30 cellular contexts compared by ENCODE assay signal in genomic region chr4:71025654-71026053, GRCh38. TPM values are rescaled to one million over a fixed set of nuclear protein-coding genes. Genes with fewer than 3 reads are reported as not detected.
DNase-seq lines count a peak whose midpoint lies in the region; ATAC-seq, FAIRE-seq and TF ChIP-seq lines count a peak whose summit lies in the region.
"Had no signal": no experiment of that assay in that cellular context is flagged by ENCODE, and none has a peak within 500 bp of the region (broad histone marks: within the 10 kb centered on the region; RNA-seq: fewer than 3 reads in every experiment).

No MANE protein-coding gene starts in this region.

- FAIRE-seq in endothelial cell of umbilical vein (lab: Jason Lieb, UNC) = no peak
- FAIRE-seq: GM12891 had no signal

- WGBS in heart right ventricle, 2 donors = 69 to 73% methylated on average over 3 of the region's 3 CpGs

- H3K4me3 ChIP-seq in SK-N-MC (0 out of 2 replicates have a peak overlapping the region, but pooled peaks have one; percentile 2), endothelial cell of umbilical vein (replicated peaks in 1 of 3; ENCODE audit: insufficient read depth in 1 of 3, low read depth in 1 of 3, low read length in 3 of 3) (no peak overlapping the region), heart right ventricle (no peak overlapping the region)
- H3K4me3 ChIP-seq: body of pancreas, gastroesophageal sphincter, hepatocyte, lung, smooth muscle cell, suprapubic skin, upper lobe of right lung had no signal

- dilution Hi-C loops in endothelial cell of umbilical vein (cut with MboI; ENCODE audit: extremely low pct_ligation_motif_present, low sequenced_read_pairs) = no loop called here

- H3K9me3 ChIP-seq in SK-N-MC (ENCODE audit: low read depth, low read length) (no peaks in the 10 kb centered on the region), endothelial cell of umbilical vein (replicated peaks; ENCODE audit: control insufficient read depth, insufficient read depth, low read length) (no peaks in the 10 kb centered on the region), heart right ventricle (no peaks in the 10 kb centered on the region)
- H3K9me3 ChIP-seq: body of pancreas, gastroesophageal sphincter, suprapubic skin, upper lobe of right lung had no signal

- H3K36me3 Mint-ChIP-seq in activated naive CD8-positive, alpha-beta T cell treated with anti-CD3 and anti-CD28 coated beads for 36 hours = peaks cover 30% of the 10 kb centered on the region
- H3K36me3 Mint-ChIP-seq in activated naive CD8-positive, alpha-beta T cell treated with anti-CD3 and anti-CD28 coated beads, Interleukin-2, amount 50 U/mL, for 24 hours (ENCODE audit: low read depth) = peaks cover 38% of the 10 kb centered on the region

- H4K20me1 ChIP-seq in endothelial cell of umbilical vein (replicated peaks; ENCODE audit: control insufficient read depth, extremely low read depth, insufficient read depth, low read length) = no peaks in the 10 kb centered on the region

- no peak for TF ChIP-seq CTCF in endothelial cell of umbilical vein (IDR thresholded peaks at IDR 0.05; ENCODE audit: extremely low read depth in 1 of 2, insufficient read depth in 1 of 2, low read depth in 1 of 2, low read length in 2 of 2)
- no peak for TF ChIP-seq CTCF in heart right ventricle (IDR thresholded peaks at IDR 0.05)

- POLR2A ChIA-PET in endothelial cell of umbilical vein (lab: Charles Lee) = no interaction called here

- peak overlapping the region; percentile 19 for H3K27ac Mint-ChIP-seq in activated naive CD8-positive, alpha-beta T cell treated with anti-CD3 and anti-CD28 coated beads for 36 hours
- no peak overlapping the region for H3K27ac Mint-ChIP-seq in activated naive CD8-positive, alpha-beta T cell treated with anti-CD3 and anti-CD28 coated beads, Interleukin-2, amount 50 U/mL, for 24 hours
- H3K27ac Mint-ChIP-seq: activated CD4-positive, alpha-beta T cell treated with anti-CD3 and anti-CD28 coated beads, Interleukin-2, amount 10 ng/mL, durations not matched to agents 7 days and 5 days had no signal

- no peak for TF ChIP-seq POLR2A in endothelial cell of umbilical vein (IDR thresholded peaks at IDR 0.05; ENCODE audit: low read depth, low read length)

- no TSS peak for BruUV-seq in endothelial cell of umbilical vein (replicated peaks; lab: Mats Ljungman, UMichigan)

- no peak for ATAC-seq in activated naive CD8-positive, alpha-beta T cell treated with anti-CD3 and anti-CD28 coated beads, Interleukin-2, amount 50 U/mL, for 24 hours
- ATAC-seq in heart right ventricle = no peak
- ATAC-seq: CD8-positive, alpha-beta T cell; gastroesophageal sphincter; Panc1 had no signal

- peaks cover under 1% of the 10 kb centered on the region for H3K79me2 ChIP-seq in endothelial cell of umbilical vein (ENCODE audit: control insufficient read depth, insufficient read depth, low read length)
- H3K79me2 ChIP-seq: hepatocyte, parathyroid adenoma had no signal

- H3K36me3 ChIP-seq in SK-N-MC (ENCODE audit: insufficient read depth, low read length) = peaks cover 63% of the 10 kb centered on the region
- H3K36me3 ChIP-seq in endothelial cell of umbilical vein (ENCODE audit: control insufficient read depth in 2 of 2, extremely low read depth in 1 of 2, insufficient read depth in 2 of 2, low read length in 2 of 2) = peaks cover 0 to 7% of the 10 kb centered on the region in 2 experiments
- peaks cover 0 to 60% (median 0%) of the 10 kb centered on the region in 9 donors for H3K36me3 ChIP-seq in heart right ventricle

- no peaks in the 10 kb centered on the region for H3K27me3 ChIP-seq in endothelial cell of umbilical vein (ENCODE audit: control insufficient read depth in 2 of 2, insufficient read depth in 2 of 2, low read length in 2 of 2)
- H3K27me3 ChIP-seq in heart right ventricle = no peaks in the 10 kb centered on the region
- H3K27me3 ChIP-seq: body of pancreas, gastroesophageal sphincter, hepatocyte, suprapubic skin, upper lobe of right lung had no signal

- H3K9me1 ChIP-seq in endothelial cell of umbilical vein (replicated peaks; ENCODE audit: control insufficient read depth, extremely low read depth, insufficient read depth, low read length) = no peaks in the 10 kb centered on the region

- peak overlapping the region; percentile 46 for H3K4me2 ChIP-seq in endothelial cell of umbilical vein (ENCODE audit: insufficient read depth, low read length)
- H3K4me2 ChIP-seq: hepatocyte, smooth muscle cell had no signal

- no peaks in the 10 kb centered on the region for H3K27me3 Mint-ChIP-seq in activated naive CD8-positive, alpha-beta T cell treated with anti-CD3 and anti-CD28 coated beads for 36 hours
- H3K27me3 Mint-ChIP-seq in activated naive CD8-positive, alpha-beta T cell treated with anti-CD3 and anti-CD28 coated beads, Interleukin-2, amount 50 U/mL, for 24 hours = no peaks in the 10 kb centered on the region
- H3K27me3 Mint-ChIP-seq: activated CD4-positive, alpha-beta T cell treated with anti-CD3 and anti-CD28 coated beads, Interleukin-2, amount 10 ng/mL, durations not matched to agents 7 days and 5 days had no signal

- intact Hi-C loops in endothelial cell of umbilical vein (cut with micrococcal nuclease) = no loop called here
- intact Hi-C loops in heart right ventricle (cut with DNase I) = no loop called here

- no peak for DNase-seq in activated naive CD8-positive, alpha-beta T cell treated with anti-CD3 and anti-CD28 coated beads for 36 hours
- DNase-seq in activated naive CD8-positive, alpha-beta T cell treated with anti-CD3 and anti-CD28 coated beads, Interleukin-2, amount 50 U/mL, for 24 hours = no peak
- DNase-seq in SK-N-MC (ENCODE audit: low read depth, low spot score) = no peak
- DNase-seq in endothelial cell of umbilical vein (ENCODE audit: low read depth, low spot score) = no peak
- no peak for DNase-seq in NCI-H748 treated with DMSO at 0.1 percent for 48 hours (lab: John Stamatoyannopoulos, UW)
- DNase-seq in NAMALWA (ENCODE audit: low spot score) = no peak
- no peak for DNase-seq in NCI-H1436 (lab: John Stamatoyannopoulos, UW)
- no peak for DNase-seq in heart right ventricle
- DNase-seq: activated CD4-positive, alpha-beta T cell treated with anti-CD3 and anti-CD28 coated beads, Interleukin-2, amount 10 ng/mL, durations not matched to agents 7 days and 5 days; activated gamma-delta T cell; activated T-cell treated with anti-CD3 and anti-CD28 coated beads, Interleukin-2, amount 50 U/mL, for 1 hour; AML-193; CD8-positive, alpha-beta T cell; H7; KG1; NCI-H146; NCI-H526 treated with DMSO at 0.1 percent for 48 hours; stimulated activated naive CD4-positive, alpha-beta T cell treated with Interleukin-2 at 50 U/mL for 16 hours; T1000; upper lobe of right lung; WERI-Rb-1 had no signal

- H2AFZ ChIP-seq in endothelial cell of umbilical vein (ENCODE audit: low read depth, low read length) = no peak overlapping the region
- H2AFZ ChIP-seq: hepatocyte, parathyroid adenoma had no signal

- peaks cover 14% of the 10 kb centered on the region for H3K4me1 Mint-ChIP-seq in activated naive CD8-positive, alpha-beta T cell treated with anti-CD3 and anti-CD28 coated beads for 36 hours
- H3K4me1 Mint-ChIP-seq in activated naive CD8-positive, alpha-beta T cell treated with anti-CD3 and anti-CD28 coated beads, Interleukin-2, amount 50 U/mL, for 24 hours = no peaks in the 10 kb centered on the region

- H3K9me3 Mint-ChIP-seq in activated naive CD8-positive, alpha-beta T cell treated with anti-CD3 and anti-CD28 coated beads for 36 hours = no peaks in the 10 kb centered on the region
- H3K9me3 Mint-ChIP-seq in activated naive CD8-positive, alpha-beta T cell treated with anti-CD3 and anti-CD28 coated beads, Interleukin-2, amount 50 U/mL, for 24 hours = no peaks in the 10 kb centered on the region
- H3K9me3 Mint-ChIP-seq: activated CD4-positive, alpha-beta T cell treated with anti-CD3 and anti-CD28 coated beads, Interleukin-2, amount 10 ng/mL, durations not matched to agents 7 days and 5 days; CD8-positive, alpha-beta T cell had no signal

- H3K27ac ChIP-seq in SK-N-MC (peak overlapping the region; percentile 27; the same call in 1 of the 2 replicates), endothelial cell of umbilical vein (ENCODE audit: insufficient read depth, low read depth, low read length) (no peak overlapping the region), heart right ventricle (no peak overlapping the region)
- H3K27ac ChIP-seq: gastroesophageal sphincter, hepatocyte, parathyroid adenoma, suprapubic skin, upper lobe of right lung, WERI-Rb-1 had no signal

- H3K9ac ChIP-seq in SK-N-MC (ENCODE audit: insufficient read length) = no peak overlapping the region
- no peak overlapping the region for H3K9ac ChIP-seq in endothelial cell of umbilical vein (replicated peaks; ENCODE audit: extremely low read depth, insufficient read depth, low read length)
- H3K9ac ChIP-seq: parathyroid adenoma had no signal

- no peak overlapping the region for H3K4me3 Mint-ChIP-seq in activated naive CD8-positive, alpha-beta T cell treated with anti-CD3 and anti-CD28 coated beads for 36 hours
- no peak overlapping the region for H3K4me3 Mint-ChIP-seq in activated naive CD8-positive, alpha-beta T cell treated with anti-CD3 and anti-CD28 coated beads, Interleukin-2, amount 50 U/mL, for 24 hours
- H3K4me3 Mint-ChIP-seq: activated CD4-positive, alpha-beta T cell treated with anti-CD3 and anti-CD28 coated beads, Interleukin-2, amount 10 ng/mL, durations not matched to agents 7 days and 5 days; CD8-positive, alpha-beta T cell had no signal

- H3K4me1 ChIP-seq in endothelial cell of umbilical vein (ENCODE audit: control insufficient read depth, extremely low read depth, insufficient read depth, low read length) (peaks cover 8% of the 10 kb centered on the region), heart right ventricle (peaks cover 0 to 15% (median 9%) of the 10 kb centered on the region in 9 donors)
- H3K4me1 ChIP-seq: parathyroid adenoma had no signal

- CTCF ChIA-PET in endothelial cell of umbilical vein (lab: Charles Lee) = interaction anchor here (1.0 to 5.3 kb wide), 6 partner anchors 17 to 375 kb away, joined by 3 to 76 read pairs (median 4); partner anchors contain the start of genes DCK and MOB1B

TF ChIP-seq in endothelial cell of umbilical vein, 7 proteins besides CTCF, POLR2A, EP300 and RAD21 (continues in another document):
- TF ChIP-seq JUN (IDR thresholded peaks at IDR 0.05; ENCODE audit: borderline replicate concordance, insufficient read depth, insufficient read length, low read depth) (no peak), MYC (IDR thresholded peaks at IDR 0.05; ENCODE audit: low read depth, low read length) (no peak)

RNA-seq across cellular contexts. Expression of gene DCK, which starts 32.2 kb away (rescaled TPM):
- 10 to 100 TPM; 33.4 to 34.3 TPM for total RNA-seq in activated naive CD8-positive, alpha-beta T cell treated with anti-CD3 and anti-CD28 coated beads for 36 hours
- 18.0 and 19.9 TPM in 2 replicates for total RNA-seq in endothelial cell of umbilical vein
- 3.7 and 4.8 TPM in 2 replicates for polyA plus RNA-seq in endothelial cell of umbilical vein
- 6.4 and 6.6 TPM in 2 replicates for polyA plus RNA-seq in endothelial cell of umbilical vein (2011; cell fraction: cytosol; rRNA removed)
- 3.7 and 5.9 TPM in 2 replicates for polyA plus RNA-seq in endothelial cell of umbilical vein (2011; cell fraction: nucleus; rRNA removed)
- 9.8 and 13.9 TPM in 2 replicates for polyA plus RNA-seq in endothelial cell of umbilical vein (2012)
- 2.5 and 2.7 TPM in 2 replicates for polyA minus RNA-seq in endothelial cell of umbilical vein
- 9.3 TPM for polyA minus RNA-seq in endothelial cell of umbilical vein (2011; cell fraction: cytosol; rRNA and poly(A)+ RNA removed)
- 3.8 and 4.3 TPM in 2 replicates for polyA minus RNA-seq in endothelial cell of umbilical vein (2011; cell fraction: nucleus; rRNA and poly(A)+ RNA removed)
- total RNA-seq in heart right ventricle = 1 to 10 TPM; 4.7 to 9.3 (median 6.5) TPM
- 1 to 10 TPM; 2.5 to 4.7 TPM for polyA plus RNA-seq in heart right ventricle
